Comparison of ENCODE assay signal across 8 cellular contexts in genomic region chr7:100088621-100089457, GRCh38. TPM values are rescaled to one million over a fixed set of nuclear protein-coding genes. Genes with fewer than 3 reads are reported as not detected.
DNase-seq lines count a peak whose midpoint lies in the region; ATAC-seq, FAIRE-seq and TF ChIP-seq lines count a peak whose summit lies in the region.

COPS6 (plus strand) TSS chr7:100088969; CDS start chr7:100088991, 22 bp downstream.

- peaks cover 43% of the 10 kb centered on the region for H3K36me3 Mint-ChIP-seq in activated T-helper 2 cell treated with anti-CD3 and anti-CD28 coated beads, Interferon-gamma antibody, Interleukin-2, Interleukin-4, amounts not matched to agents 10 μg/mL and 5 μg/mL and 100 μg/mL, durations not matched to agents 14 hours and 24 hours and 36 hours (ENCODE audit: low read depth)
- peaks cover 8% of the 10 kb centered on the region for H3K36me3 Mint-ChIP-seq in natural killer cell
- peaks cover 33 to 40% of the 10 kb centered on the region in 2 donors for H3K36me3 Mint-ChIP-seq in stimulated activated naive B cell treated with anti-CD40 and anti-IgM and Interleukin-4, amounts not matched to agents 10 μg/mL and 1 μg/mL and 100 μg/mL, for 72 hours

- peak within 1 kb of the TSS; percentile 97 for H3K9ac ChIP-seq in HUES64 (ENCODE audit: low read depth, low read length)

- H3K4me3 ChIP-seq in HUES64 (ENCODE audit: low read length), result peak within 1 kb of the TSS; percentile 98
- peak within 1 kb of the TSS; percentile 87 for H3K4me3 ChIP-seq in fibroblast of mammary gland (ENCODE audit: control insufficient read depth, low read depth, low read length)

- H3K9me3 Mint-ChIP-seq in activated T-helper 2 cell treated with anti-CD3 and anti-CD28 coated beads, Interferon-gamma antibody, Interleukin-2, Interleukin-4, amounts not matched to agents 10 μg/mL and 5 μg/mL and 100 μg/mL, durations not matched to agents 14 hours and 24 hours and 36 hours, result no peaks in the 10 kb centered on the region
- H3K9me3 Mint-ChIP-seq in natural killer cell, result no peaks in the 10 kb centered on the region
- no peaks in the 10 kb centered on the region for H3K9me3 Mint-ChIP-seq in stimulated activated naive B cell treated with anti-CD40 and anti-IgM and Interleukin-4, amounts not matched to agents 10 μg/mL and 1 μg/mL and 100 μg/mL, for 72 hours

- peak within 1 kb of the TSS; percentile 86 for H3K27ac ChIP-seq in HUES64 (ENCODE audit: low read depth, low read length)

- H3K27ac Mint-ChIP-seq in activated T-helper 2 cell treated with anti-CD3 and anti-CD28 coated beads, Interferon-gamma antibody, Interleukin-2, Interleukin-4, amounts not matched to agents 10 μg/mL and 5 μg/mL and 100 μg/mL, durations not matched to agents 14 hours and 24 hours and 36 hours, result peak within 1 kb of the TSS; percentile 89
- H3K27ac Mint-ChIP-seq in natural killer cell, result peak within 1 kb of the TSS; percentile 79 to 88
- peak within 1 kb of the TSS; percentile 96 for H3K27ac Mint-ChIP-seq in stimulated activated naive B cell treated with anti-CD40 and anti-IgM and Interleukin-4, amounts not matched to agents 10 μg/mL and 1 μg/mL and 100 μg/mL, for 72 hours

- 1% methylated on average over 68 of the region's 68 CpGs for WGBS in HUES64

- peaks cover 2% of the 10 kb centered on the region for H3K27me3 Mint-ChIP-seq in activated T-helper 2 cell treated with anti-CD3 and anti-CD28 coated beads, Interferon-gamma antibody, Interleukin-2, Interleukin-4, amounts not matched to agents 10 μg/mL and 5 μg/mL and 100 μg/mL, durations not matched to agents 14 hours and 24 hours and 36 hours (ENCODE audit: low read depth)
- no peaks in the 10 kb centered on the region for H3K27me3 Mint-ChIP-seq in natural killer cell (ENCODE audit: low read depth in 2 of 2)
- no peaks in the 10 kb centered on the region for H3K27me3 Mint-ChIP-seq in stimulated activated naive B cell treated with anti-CD40 and anti-IgM and Interleukin-4, amounts not matched to agents 10 μg/mL and 1 μg/mL and 100 μg/mL, for 72 hours

- H3K4me1 ChIP-seq in HUES64 (ENCODE audit: insufficient read depth, low read length), result no peaks in the 10 kb centered on the region

- H3K4me1 Mint-ChIP-seq in activated T-helper 2 cell treated with anti-CD3 and anti-CD28 coated beads, Interferon-gamma antibody, Interleukin-2, Interleukin-4, amounts not matched to agents 10 μg/mL and 5 μg/mL and 100 μg/mL, durations not matched to agents 14 hours and 24 hours and 36 hours (ENCODE audit: low read depth), result peaks cover 18% of the 10 kb centered on the region
- peaks cover 9 to 28% of the 10 kb centered on the region in 2 donors for H3K4me1 Mint-ChIP-seq in natural killer cell
- H3K4me1 Mint-ChIP-seq in stimulated activated naive B cell treated with anti-CD40 and anti-IgM and Interleukin-4, amounts not matched to agents 10 μg/mL and 1 μg/mL and 100 μg/mL, for 72 hours, result peaks cover 30 to 45% of the 10 kb centered on the region in 2 donors

- no peak for TF ChIP-seq CTCF in fibroblast of mammary gland (conservative IDR thresholded peaks at IDR 0.05; ENCODE audit: control insufficient read depth, insufficient read depth, low read depth, low read length)
- TF ChIP-seq CTCF in natural killer cell (IDR thresholded peaks at IDR 0.05), result no peak

- DNase-seq in SIG-M5 treated with dmso at 0.1 percent for 504 hours (lab: John Stamatoyannopoulos, UW; ENCODE audit: unreplicated experiment) (peak; percentile 56), SIG-M5 (lab: John Stamatoyannopoulos, UW) (no peak), RCC 7860 (ENCODE audit: low spot score) (peak; percentile 56), fibroblast of mammary gland (ENCODE audit: low read depth) (peak; percentile 65), natural killer cell (peak; percentile 89)
- DNase-seq in activated T-helper 2 cell treated with anti-CD3 and anti-CD28 coated beads, Interferon-gamma antibody, Interleukin-2, Interleukin-4, amounts not matched to agents 10 μg/mL and 5 μg/mL and 100 μg/mL, durations not matched to agents 14 hours and 24 hours and 36 hours (ENCODE audit: low spot score), result peak; percentile 84
- peak; percentile 76 for DNase-seq in stimulated activated naive B cell treated with anti-CD40 and anti-IgM and Interleukin-4, amounts not matched to agents 10 μg/mL and 1 μg/mL and 100 μg/mL, for 72 hours

- FAIRE-seq in RCC 7860 (lab: Jason Lieb, UNC), result no peak

- ATAC-seq in natural killer cell, result peak; percentile 78 to 91 (median 89)
- peak; percentile 73 to 74 for ATAC-seq in stimulated activated naive B cell treated with anti-CD40 and anti-IgM and Interleukin-4, amounts not matched to agents 10 μg/mL and 1 μg/mL and 100 μg/mL, for 72 hours (replicated peaks)

- peaks cover 37% of the 10 kb centered on the region for H3K36me3 ChIP-seq in HUES64 (ENCODE audit: insufficient read depth, low read length)

- no peaks in the 10 kb centered on the region for H3K27me3 ChIP-seq in HUES64 (ENCODE audit: insufficient read depth, low read length)

- intact Hi-C loops in activated T-helper 2 cell treated with anti-CD3 and anti-CD28 coated beads, Interferon-gamma antibody, Interleukin-2, Interleukin-4, amounts not matched to agents 10 μg/mL and 5 μg/mL and 100 μg/mL, durations not matched to agents 14 hours and 24 hours and 36 hours (cut with micrococcal nuclease), result loop anchor here (1.0 to 10.0 kb wide), 4 partner anchors 11 to 464 kb away; partner anchors contain the start of genes LAMTOR4 and MBLAC1
- intact Hi-C loops in natural killer cell (cut with micrococcal nuclease), result no loop called here

- H3K4me3 Mint-ChIP-seq in activated T-helper 2 cell treated with anti-CD3 and anti-CD28 coated beads, Interferon-gamma antibody, Interleukin-2, Interleukin-4, amounts not matched to agents 10 μg/mL and 5 μg/mL and 100 μg/mL, durations not matched to agents 14 hours and 24 hours and 36 hours (ENCODE audit: low read depth), result peak within 1 kb of the TSS; percentile 87
- peak within 1 kb of the TSS; percentile 86 for H3K4me3 Mint-ChIP-seq in natural killer cell
- H3K4me3 Mint-ChIP-seq in stimulated activated naive B cell treated with anti-CD40 and anti-IgM and Interleukin-4, amounts not matched to agents 10 μg/mL and 1 μg/mL and 100 μg/mL, for 72 hours, result peak within 1 kb of the TSS; percentile 93 to 97

- no peaks in the 10 kb centered on the region for H3K9me3 ChIP-seq in HUES64 (ENCODE audit: insufficient read depth, low read depth, low read length)

RNA-seq across cellular contexts. Expression of gene COPS6, which starts in this region (rescaled TPM):
- 89.7 TPM for polyA plus RNA-seq in HUES64 (2013, experiment 1 of 2)
- polyA plus RNA-seq in HUES64 (2013, experiment 2 of 2), result 91.2 TPM
- 116 and 119 TPM in 2 replicates for total RNA-seq in activated T-helper 2 cell treated with anti-CD3 and anti-CD28 coated beads, Interferon-gamma antibody, Interleukin-2, Interleukin-4, amounts not matched to agents 10 μg/mL and 5 μg/mL and 100 μg/mL, durations not matched to agents 14 hours and 24 hours and 36 hours
- total RNA-seq in natural killer cell, result 10 to 100 TPM; 79.0 to 94.6 (median 84.4) TPM
